9 cellular contexts compared by ENCODE assay signal in genomic region chr12:103880299-103881142, GRCh38. TPM values are rescaled to one million over a fixed set of nuclear protein-coding genes. Genes with fewer than 3 reads are reported as not detected.
A peak's percentile ranks its signal among the peaks of the same experiment; 100 is the strongest.
DNase-seq lines count a peak whose midpoint lies in the region; ATAC-seq lines count a peak whose summit lies in the region.
"Had no signal": no experiment of that assay in that cellular context is flagged by ENCODE, and none has a peak within 500 bp of the region (broad histone marks: within the 10 kb centered on the region; RNA-seq: fewer than 3 reads in every experiment).

No MANE protein-coding gene starts in this region.

- H3K27ac Mint-ChIP-seq in activated CD4-positive, alpha-beta T cell treated with anti-CD3 and anti-CD28 coated beads, Interleukin-2, amount 10 ng/mL, durations not matched to agents 24 days and 14 days, result no peak overlapping the region
- no peak overlapping the region for H3K27ac Mint-ChIP-seq in activated CD8-positive, alpha-beta T cell treated with anti-CD3 and anti-CD28 coated beads, Interleukin-2, amount 10 ng/mL, durations not matched to agents 7 days and 5 days
- peak overlapping the region; percentile 11 for H3K27ac Mint-ChIP-seq in stimulated activated memory B cell treated with anti-CD40 and anti-IgM and Interleukin-4, amounts not matched to agents 10 μg/mL and 1 μg/mL and 100 μg/mL, for 72 hours

- peaks cover 29% of the 10 kb centered on the region for H3K4me1 Mint-ChIP-seq in activated CD4-positive, alpha-beta T cell treated with anti-CD3 and anti-CD28 coated beads, Interleukin-2, amount 10 ng/mL, durations not matched to agents 24 days and 14 days
- H3K4me1 Mint-ChIP-seq in activated CD8-positive, alpha-beta T cell treated with anti-CD3 and anti-CD28 coated beads, Interleukin-2, amount 10 ng/mL, durations not matched to agents 7 days and 5 days (ENCODE audit: low read depth), result peaks cover 40% of the 10 kb centered on the region
- peaks cover 50% of the 10 kb centered on the region for H3K4me1 Mint-ChIP-seq in stimulated activated memory B cell treated with anti-CD40 and anti-IgM and Interleukin-4, amounts not matched to agents 10 μg/mL and 1 μg/mL and 100 μg/mL, for 72 hours

- intact Hi-C loops in activated CD4-positive, alpha-beta T cell treated with anti-CD3 and anti-CD28 coated beads, Interleukin-2, amount 10 ng/mL, durations not matched to agents 24 days and 14 days (cut with micrococcal nuclease), result no loop called here

- H3K9me3 ChIP-seq in SJCRH30 (replicated peaks), result no peaks in the 10 kb centered on the region

- DNase-seq in activated CD4-positive, alpha-beta T cell treated with anti-CD3 and anti-CD28 coated beads, Interleukin-2, amount 10 ng/mL, durations not matched to agents 24 days and 14 days, result peak; percentile 60
- no peak for DNase-seq in activated CD4-positive, alpha-beta T cell treated with anti-CD3 and anti-CD28 coated beads for 4 hours
- no peak for DNase-seq in activated CD8-positive, alpha-beta T cell treated with anti-CD3 and anti-CD28 coated beads, Interleukin-2, amount 10 ng/mL, durations not matched to agents 7 days and 5 days
- DNase-seq in SJCRH30 (no peak), GM19240 (ENCODE audit: insufficient read length, low spot score) (no peak), NK-92 (lab: John Stamatoyannopoulos, UW; ENCODE audit: unreplicated experiment) (no peak)

- no peaks in the 10 kb centered on the region for H3K36me3 ChIP-seq in SJCRH30

- H3K4me3 Mint-ChIP-seq in activated CD4-positive, alpha-beta T cell treated with anti-CD3 and anti-CD28 coated beads, Interleukin-2, amount 10 ng/mL, durations not matched to agents 24 days and 14 days, result no peak overlapping the region
- no peak overlapping the region for H3K4me3 Mint-ChIP-seq in activated CD8-positive, alpha-beta T cell treated with anti-CD3 and anti-CD28 coated beads, Interleukin-2, amount 10 ng/mL, durations not matched to agents 7 days and 5 days
- H3K4me3 Mint-ChIP-seq in stimulated activated memory B cell treated with anti-CD40 and anti-IgM and Interleukin-4, amounts not matched to agents 10 μg/mL and 1 μg/mL and 100 μg/mL, for 72 hours, result no peak overlapping the region

- CTCF ChIA-PET in activated CD8-positive, alpha-beta T cell treated with anti-CD3 and anti-CD28 coated beads, Interleukin-2, amount 10 ng/mL, durations not matched to agents 7 days and 5 days (lab: Charles Lee), result interaction anchor here (0.8 to 5.0 kb wide), 5 partner anchors 22 to 408 kb away, joined by 3 to 63 read pairs (median 3); no protein-coding TSS in a partner anchor

- POLR2A ChIA-PET in activated CD8-positive, alpha-beta T cell treated with anti-CD3 and anti-CD28 coated beads, Interleukin-2, amount 10 ng/mL, durations not matched to agents 7 days and 5 days (lab: Charles Lee), result interaction anchor here (0.8 to 1.0 kb wide), 2 partner anchors 66 to 76 kb away, joined by 3 to 6 read pairs; a partner anchor contains a TSS

- no peak overlapping the region for H3K4me3 ChIP-seq in SJCRH30

- H3K9me3 Mint-ChIP-seq in activated CD4-positive, alpha-beta T cell treated with anti-CD3 and anti-CD28 coated beads, Interleukin-2, amount 10 ng/mL, durations not matched to agents 24 days and 14 days, result no peaks in the 10 kb centered on the region
- H3K9me3 Mint-ChIP-seq in activated CD8-positive, alpha-beta T cell treated with anti-CD3 and anti-CD28 coated beads, Interleukin-2, amount 10 ng/mL, durations not matched to agents 7 days and 5 days (ENCODE audit: insufficient read depth), result no peaks in the 10 kb centered on the region
- no peaks in the 10 kb centered on the region for H3K9me3 Mint-ChIP-seq in stimulated activated memory B cell treated with anti-CD40 and anti-IgM and Interleukin-4, amounts not matched to agents 10 μg/mL and 1 μg/mL and 100 μg/mL, for 72 hours

- H3K27me3 Mint-ChIP-seq in activated CD4-positive, alpha-beta T cell treated with anti-CD3 and anti-CD28 coated beads, Interleukin-2, amount 10 ng/mL, durations not matched to agents 24 days and 14 days, result peaks cover 2% of the 10 kb centered on the region
- peaks cover 1% of the 10 kb centered on the region for H3K27me3 Mint-ChIP-seq in activated CD8-positive, alpha-beta T cell treated with anti-CD3 and anti-CD28 coated beads, Interleukin-2, amount 10 ng/mL, durations not matched to agents 7 days and 5 days (ENCODE audit: low read depth)
- H3K27me3 Mint-ChIP-seq in stimulated activated memory B cell treated with anti-CD40 and anti-IgM and Interleukin-4, amounts not matched to agents 10 μg/mL and 1 μg/mL and 100 μg/mL, for 72 hours, result no peaks in the 10 kb centered on the region

- no peaks in the 10 kb centered on the region for H3K4me1 ChIP-seq in SJCRH30
- H3K4me1 ChIP-seq: parathyroid adenoma had no signal

- H3K27ac ChIP-seq in SJCRH30, result no peak overlapping the region
- H3K27ac ChIP-seq: parathyroid adenoma had no signal

- no peaks in the 10 kb centered on the region for H3K27me3 ChIP-seq in SJCRH30

- peak; percentile 47 for ATAC-seq in HG03460 (IDR thresholded peaks at IDR 0.05; ENCODE audit: unreplicated experiment)
- ATAC-seq in activated CD8-positive, alpha-beta T cell treated with anti-CD3 and anti-CD28 coated beads, Interleukin-2, amount 10 ng/mL, durations not matched to agents 7 days and 5 days, result peak; percentile 43
- peak; percentile 66 for ATAC-seq in stimulated activated memory B cell treated with anti-CD40 and anti-IgM and Interleukin-4, amounts not matched to agents 10 μg/mL and 1 μg/mL and 100 μg/mL, for 72 hours

- no peaks in the 10 kb centered on the region for H3K36me3 Mint-ChIP-seq in activated CD4-positive, alpha-beta T cell treated with anti-CD3 and anti-CD28 coated beads, Interleukin-2, amount 10 ng/mL, durations not matched to agents 24 days and 14 days (ENCODE audit: low read depth)
- H3K36me3 Mint-ChIP-seq in activated CD8-positive, alpha-beta T cell treated with anti-CD3 and anti-CD28 coated beads, Interleukin-2, amount 10 ng/mL, durations not matched to agents 7 days and 5 days (ENCODE audit: low read depth), result no peaks in the 10 kb centered on the region
- H3K36me3 Mint-ChIP-seq in stimulated activated memory B cell treated with anti-CD40 and anti-IgM and Interleukin-4, amounts not matched to agents 10 μg/mL and 1 μg/mL and 100 μg/mL, for 72 hours, result peaks cover 4% of the 10 kb centered on the region

RNA-seq across cellular contexts. Expression of gene NT5DC3, which starts 39.5 kb away (rescaled TPM):
- 12.3 and 14.9 TPM in 2 replicates for total RNA-seq in activated CD4-positive, alpha-beta T cell treated with anti-CD3 and anti-CD28 coated beads, Interleukin-2, amount 10 ng/mL, durations not matched to agents 24 days and 14 days
- 1 to 10 TPM; 3.1 to 3.3 TPM for total RNA-seq in activated CD8-positive, alpha-beta T cell treated with anti-CD3 and anti-CD28 coated beads, Interleukin-2, amount 10 ng/mL, durations not matched to agents 7 days and 5 days
- total RNA-seq in SJCRH30 (2014; rRNA removed; shearing (Covaris generic)), result 13.2 and 14.8 TPM in 2 replicates

RNA-seq across cellular contexts. Expression of gene HSP90B1, which starts 49.7 kb away (rescaled TPM):
- total RNA-seq in activated CD4-positive, alpha-beta T cell treated with anti-CD3 and anti-CD28 coated beads, Interleukin-2, amount 10 ng/mL, durations not matched to agents 24 days and 14 days, result 449 and 457 TPM in 2 replicates
- 100 to 1,000 TPM; 336 to 343 TPM for total RNA-seq in activated CD8-positive, alpha-beta T cell treated with anti-CD3 and anti-CD28 coated beads, Interleukin-2, amount 10 ng/mL, durations not matched to agents 7 days and 5 days
- 396 and 423 TPM in 2 replicates for total RNA-seq in SJCRH30 (2014; rRNA removed; shearing (Covaris generic))
